Comparison of ENCODE assay signal across 1 cellular context in the genomic region with DNA sequence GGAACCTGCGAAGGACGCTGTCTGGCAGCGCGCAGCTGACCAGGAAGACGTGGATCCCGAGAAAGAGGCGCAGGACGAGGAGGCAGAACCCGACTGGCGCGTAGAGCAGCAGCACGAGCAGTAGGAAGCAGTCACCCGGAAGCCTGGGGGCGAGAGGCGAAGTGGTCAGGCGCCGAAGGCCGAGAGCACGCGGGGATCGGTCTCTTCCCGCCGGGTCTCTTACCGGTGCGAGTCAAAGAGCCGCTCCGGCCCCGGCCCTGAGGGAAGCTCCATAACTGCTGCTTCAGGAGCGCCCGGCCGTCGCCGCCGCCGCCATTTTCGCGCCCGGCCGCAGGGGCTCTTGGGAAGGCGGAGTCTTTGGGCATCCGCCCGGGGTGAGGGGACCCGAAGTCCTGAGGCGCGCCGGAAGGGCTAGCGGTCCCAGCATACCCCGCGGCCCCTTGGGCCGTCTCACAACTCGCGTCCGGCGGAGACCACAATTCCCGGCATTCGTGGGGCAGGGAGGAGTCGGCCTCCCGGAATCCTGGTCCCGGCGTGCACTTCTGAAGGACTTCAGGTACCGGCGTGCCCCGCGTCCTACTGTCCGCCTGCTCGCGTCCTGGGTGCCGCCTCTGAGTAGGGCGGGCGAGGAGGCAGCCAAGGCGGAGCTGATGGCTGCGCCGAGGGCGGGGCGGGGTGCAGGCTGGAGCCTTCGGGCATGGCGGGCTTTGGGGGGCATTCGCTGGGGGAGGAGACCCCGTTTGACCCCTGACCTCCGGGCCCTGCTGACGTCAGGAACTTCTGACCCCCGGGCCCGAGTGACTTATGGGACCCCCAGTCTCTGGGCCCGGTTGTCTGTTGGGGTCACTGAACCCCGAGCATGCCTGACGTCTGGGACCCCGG.
TF ChIP-seq lines count a peak whose summit lies in the region.

TSS of gene AUP1 (minus strand) at position 350 of the 882 bp plus-strand sequence. CDS start at position 273, 77 bp downstream.
TSS of gene HTRA2 (plus strand) at position 577 of the 882 bp plus-strand sequence. CDS start at position 651, 74 bp downstream.

TF ChIP-seq in H1, 55 proteins besides CTCF, POLR2A, EP300 and RAD21 (continues in another document):
- TF ChIP-seq KDM5A (IDR thresholded peaks at IDR 0.05; ENCODE audit: low read length) (peak; percentile 91), POLR2AphosphoS5 (IDR thresholded peaks at IDR 0.05; ENCODE audit: low read depth, low read length) (peak; percentile 30; the same call in 1 of the 2 replicates), HDAC6 (IDR thresholded peaks at IDR 0.05; ENCODE audit: low read depth, low read length) (no peak), HDAC2 (IDR thresholded peaks at IDR 0.05; ENCODE audit: borderline replicate concordance in 1 of 2, low read depth in 2 of 2, low read length in 2 of 2) (peak in 1 of 2 experiments; percentile 37; a peak in 1 of 4 replicates), NANOG (IDR thresholded peaks at IDR 0.05; ENCODE audit: insufficient read depth, low read depth, low read length, poor library complexity, severe bottlenecking) (peak; percentile 3), TAF7 (optimal IDR thresholded peaks at IDR 0.05; ENCODE audit: borderline replicate concordance, low read depth, low read length) (peak; percentile 82), JUN (IDR thresholded peaks at IDR 0.05; ENCODE audit: low read depth, low read length) (no peak), CBX5 (IDR thresholded peaks at IDR 0.05; ENCODE audit: low read depth, low read length) (no peak), RBBP5 (IDR thresholded peaks at IDR 0.05; ENCODE audit: borderline replicate concordance, low read depth, low read length) (peak; percentile 88; the same call in 1 of the 2 replicates), ATF3 (IDR thresholded peaks at IDR 0.05; ENCODE audit: insufficient read depth, low read depth, low read length) (peak; percentile 58), EGR1 (IDR thresholded peaks at IDR 0.05; ENCODE audit: borderline replicate concordance, low read depth, low read length) (no peak), FOSL1 (IDR thresholded peaks at IDR 0.05; ENCODE audit: insufficient read depth, low read depth, low read length) (no peak), CHD2 (IDR thresholded peaks at IDR 0.05; ENCODE audit: low read length) (peak; percentile 67), MAFK (IDR thresholded peaks at IDR 0.05; ENCODE audit: low read depth, low read length) (no peak), ASH2L (IDR thresholded peaks at IDR 0.05; ENCODE audit: low read length) (peak; percentile 60), SIN3A (conservative IDR thresholded peaks at IDR 0.05 in 1 of 2, IDR thresholded peaks at IDR 0.05 in 1 of 2; ENCODE audit: low read depth in 1 of 2, low read length in 2 of 2) (peak; percentile 41 to 59; a peak in 1 of 4 replicates), EZH2 (IDR thresholded peaks at IDR 0.05; ENCODE audit: low read depth, low read length, severe bottlenecking) (no peak), SIRT6 (IDR thresholded peaks at IDR 0.05; ENCODE audit: low read length) (no peak), MAX (IDR thresholded peaks at IDR 0.05) (peak; percentile 21), CREB1 (IDR thresholded peaks at IDR 0.05) (peak; percentile 76), NRF1 (IDR thresholded peaks at IDR 0.05; ENCODE audit: low read depth, low read length) (no peak), BACH1 (IDR thresholded peaks at IDR 0.05; ENCODE audit: low read length) (0 out of 2 replicates have a peak, but pooled peaks have one; percentile 1), GTF2F1 (IDR thresholded peaks at IDR 0.05; ENCODE audit: borderline replicate concordance, low read depth, low read length) (no peak; the same call in 1 of the 2 replicates), POU5F1 (IDR thresholded peaks at IDR 0.05; ENCODE audit: low read depth, low read length) (no peak), TEAD4 (IDR thresholded peaks at IDR 0.05; ENCODE audit: low read depth, low read length) (peak; percentile 74), GABPA (IDR thresholded peaks at IDR 0.05; ENCODE audit: borderline replicate concordance, insufficient read depth, low read length) (peak; percentile 86), BCL11A (IDR thresholded peaks at IDR 0.05; ENCODE audit: low read depth in 2 of 2, low read length in 2 of 2) (no peak), BRCA1 (IDR thresholded peaks at IDR 0.05; ENCODE audit: low read depth, low read length) (no peak; the same call in 1 of the 2 replicates), TCF12 (IDR thresholded peaks at IDR 0.05; ENCODE audit: low read depth, low read length) (no peak), CEBPB (IDR thresholded peaks at IDR 0.05; ENCODE audit: low read depth, low read length) (no peak), SAP30 (IDR thresholded peaks at IDR 0.05; ENCODE audit: insufficient read depth, insufficient replicate concordance, low read length) (peak; percentile 88), RXRA (IDR thresholded peaks at IDR 0.05; ENCODE audit: insufficient read depth, low read depth, low read length) (no peak), ZNF274 (IDR thresholded peaks at IDR 0.05; ENCODE audit: borderline replicate concordance, extremely low read depth, low read length) (no peak), SP4 (IDR thresholded peaks at IDR 0.05; ENCODE audit: low read length) (no peak), SIX5 (IDR thresholded peaks at IDR 0.05; ENCODE audit: low read depth, low read length) (peak; percentile 85), CHD1 (IDR thresholded peaks at IDR 0.05; ENCODE audit: low read depth, low read length) (no peak), SRF (IDR thresholded peaks at IDR 0.05; ENCODE audit: low read depth, low read length) (no peak), SUZ12 (IDR thresholded peaks at IDR 0.05; ENCODE audit: low read length) (no peak), KDM1A (IDR thresholded peaks at IDR 0.05; ENCODE audit: borderline replicate concordance, low read length) (no peak), JUND (IDR thresholded peaks at IDR 0.05; ENCODE audit: low read length) (no peak), SP1 (IDR thresholded peaks at IDR 0.05; ENCODE audit: low read depth, low read length) (no peak; the same call in 1 of the 2 replicates), YY1 (IDR thresholded peaks at IDR 0.05; ENCODE audit: low read depth, low read length) (peak; percentile 98), CTBP2 (IDR thresholded peaks at IDR 0.05; ENCODE audit: borderline replicate concordance, insufficient read depth, insufficient read length, low read length) (no peak), TAF1 (IDR thresholded peaks at IDR 0.05; ENCODE audit: low read depth, low read length) (peak; percentile 96), KDM4A (IDR thresholded peaks at IDR 0.05; ENCODE audit: low read depth, low read length, severe bottlenecking) (peak; percentile 88), RNF2 (IDR thresholded peaks at IDR 0.05; ENCODE audit: borderline replicate concordance, low read depth, low read length, missing control alignments, poor library complexity, severe bottlenecking) (no peak), TBP (IDR thresholded peaks at IDR 0.05; ENCODE audit: low read depth, low read length) (peak; percentile 70; the same call in 1 of the 2 replicates), PHF8 (conservative IDR thresholded peaks at IDR 0.05; ENCODE audit: low read depth, low read length) (peak; percentile 99), RFX5 (IDR thresholded peaks at IDR 0.05; ENCODE audit: borderline replicate concordance, low read depth, low read length) (no peak)
- TF ChIP-seq, protein P1, sequence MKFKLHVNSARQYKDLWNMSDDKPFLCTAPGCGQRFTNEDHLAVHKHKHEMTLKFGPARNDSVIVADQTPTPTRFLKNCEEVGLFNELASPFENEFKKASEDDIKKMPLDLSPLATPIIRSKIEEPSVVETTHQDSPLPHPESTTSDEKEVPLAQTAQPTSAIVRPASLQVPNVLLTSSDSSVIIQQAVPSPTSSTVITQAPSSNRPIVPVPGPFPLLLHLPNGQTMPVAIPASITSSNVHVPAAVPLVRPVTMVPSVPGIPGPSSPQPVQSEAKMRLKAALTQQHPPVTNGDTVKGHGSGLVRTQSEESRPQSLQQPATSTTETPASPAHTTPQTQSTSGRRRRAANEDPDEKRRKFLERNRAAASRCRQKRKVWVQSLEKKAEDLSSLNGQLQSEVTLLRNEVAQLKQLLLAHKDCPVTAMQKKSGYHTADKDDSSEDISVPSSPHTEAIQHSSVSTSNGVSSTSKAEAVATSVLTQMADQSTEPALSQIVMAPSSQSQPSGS (IDR thresholded peaks at IDR 0.05; ENCODE audit: low read length): no peak
- TF ChIP-seq, protein P2, sequence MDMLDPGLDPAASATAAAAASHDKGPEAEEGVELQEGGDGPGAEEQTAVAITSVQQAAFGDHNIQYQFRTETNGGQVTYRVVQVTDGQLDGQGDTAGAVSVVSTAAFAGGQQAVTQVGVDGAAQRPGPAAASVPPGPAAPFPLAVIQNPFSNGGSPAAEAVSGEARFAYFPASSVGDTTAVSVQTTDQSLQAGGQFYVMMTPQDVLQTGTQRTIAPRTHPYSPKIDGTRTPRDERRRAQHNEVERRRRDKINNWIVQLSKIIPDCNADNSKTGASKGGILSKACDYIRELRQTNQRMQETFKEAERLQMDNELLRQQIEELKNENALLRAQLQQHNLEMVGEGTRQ (IDR thresholded peaks at IDR 0.05; ENCODE audit: low read length): no peak
- TF ChIP-seq, protein P3, sequence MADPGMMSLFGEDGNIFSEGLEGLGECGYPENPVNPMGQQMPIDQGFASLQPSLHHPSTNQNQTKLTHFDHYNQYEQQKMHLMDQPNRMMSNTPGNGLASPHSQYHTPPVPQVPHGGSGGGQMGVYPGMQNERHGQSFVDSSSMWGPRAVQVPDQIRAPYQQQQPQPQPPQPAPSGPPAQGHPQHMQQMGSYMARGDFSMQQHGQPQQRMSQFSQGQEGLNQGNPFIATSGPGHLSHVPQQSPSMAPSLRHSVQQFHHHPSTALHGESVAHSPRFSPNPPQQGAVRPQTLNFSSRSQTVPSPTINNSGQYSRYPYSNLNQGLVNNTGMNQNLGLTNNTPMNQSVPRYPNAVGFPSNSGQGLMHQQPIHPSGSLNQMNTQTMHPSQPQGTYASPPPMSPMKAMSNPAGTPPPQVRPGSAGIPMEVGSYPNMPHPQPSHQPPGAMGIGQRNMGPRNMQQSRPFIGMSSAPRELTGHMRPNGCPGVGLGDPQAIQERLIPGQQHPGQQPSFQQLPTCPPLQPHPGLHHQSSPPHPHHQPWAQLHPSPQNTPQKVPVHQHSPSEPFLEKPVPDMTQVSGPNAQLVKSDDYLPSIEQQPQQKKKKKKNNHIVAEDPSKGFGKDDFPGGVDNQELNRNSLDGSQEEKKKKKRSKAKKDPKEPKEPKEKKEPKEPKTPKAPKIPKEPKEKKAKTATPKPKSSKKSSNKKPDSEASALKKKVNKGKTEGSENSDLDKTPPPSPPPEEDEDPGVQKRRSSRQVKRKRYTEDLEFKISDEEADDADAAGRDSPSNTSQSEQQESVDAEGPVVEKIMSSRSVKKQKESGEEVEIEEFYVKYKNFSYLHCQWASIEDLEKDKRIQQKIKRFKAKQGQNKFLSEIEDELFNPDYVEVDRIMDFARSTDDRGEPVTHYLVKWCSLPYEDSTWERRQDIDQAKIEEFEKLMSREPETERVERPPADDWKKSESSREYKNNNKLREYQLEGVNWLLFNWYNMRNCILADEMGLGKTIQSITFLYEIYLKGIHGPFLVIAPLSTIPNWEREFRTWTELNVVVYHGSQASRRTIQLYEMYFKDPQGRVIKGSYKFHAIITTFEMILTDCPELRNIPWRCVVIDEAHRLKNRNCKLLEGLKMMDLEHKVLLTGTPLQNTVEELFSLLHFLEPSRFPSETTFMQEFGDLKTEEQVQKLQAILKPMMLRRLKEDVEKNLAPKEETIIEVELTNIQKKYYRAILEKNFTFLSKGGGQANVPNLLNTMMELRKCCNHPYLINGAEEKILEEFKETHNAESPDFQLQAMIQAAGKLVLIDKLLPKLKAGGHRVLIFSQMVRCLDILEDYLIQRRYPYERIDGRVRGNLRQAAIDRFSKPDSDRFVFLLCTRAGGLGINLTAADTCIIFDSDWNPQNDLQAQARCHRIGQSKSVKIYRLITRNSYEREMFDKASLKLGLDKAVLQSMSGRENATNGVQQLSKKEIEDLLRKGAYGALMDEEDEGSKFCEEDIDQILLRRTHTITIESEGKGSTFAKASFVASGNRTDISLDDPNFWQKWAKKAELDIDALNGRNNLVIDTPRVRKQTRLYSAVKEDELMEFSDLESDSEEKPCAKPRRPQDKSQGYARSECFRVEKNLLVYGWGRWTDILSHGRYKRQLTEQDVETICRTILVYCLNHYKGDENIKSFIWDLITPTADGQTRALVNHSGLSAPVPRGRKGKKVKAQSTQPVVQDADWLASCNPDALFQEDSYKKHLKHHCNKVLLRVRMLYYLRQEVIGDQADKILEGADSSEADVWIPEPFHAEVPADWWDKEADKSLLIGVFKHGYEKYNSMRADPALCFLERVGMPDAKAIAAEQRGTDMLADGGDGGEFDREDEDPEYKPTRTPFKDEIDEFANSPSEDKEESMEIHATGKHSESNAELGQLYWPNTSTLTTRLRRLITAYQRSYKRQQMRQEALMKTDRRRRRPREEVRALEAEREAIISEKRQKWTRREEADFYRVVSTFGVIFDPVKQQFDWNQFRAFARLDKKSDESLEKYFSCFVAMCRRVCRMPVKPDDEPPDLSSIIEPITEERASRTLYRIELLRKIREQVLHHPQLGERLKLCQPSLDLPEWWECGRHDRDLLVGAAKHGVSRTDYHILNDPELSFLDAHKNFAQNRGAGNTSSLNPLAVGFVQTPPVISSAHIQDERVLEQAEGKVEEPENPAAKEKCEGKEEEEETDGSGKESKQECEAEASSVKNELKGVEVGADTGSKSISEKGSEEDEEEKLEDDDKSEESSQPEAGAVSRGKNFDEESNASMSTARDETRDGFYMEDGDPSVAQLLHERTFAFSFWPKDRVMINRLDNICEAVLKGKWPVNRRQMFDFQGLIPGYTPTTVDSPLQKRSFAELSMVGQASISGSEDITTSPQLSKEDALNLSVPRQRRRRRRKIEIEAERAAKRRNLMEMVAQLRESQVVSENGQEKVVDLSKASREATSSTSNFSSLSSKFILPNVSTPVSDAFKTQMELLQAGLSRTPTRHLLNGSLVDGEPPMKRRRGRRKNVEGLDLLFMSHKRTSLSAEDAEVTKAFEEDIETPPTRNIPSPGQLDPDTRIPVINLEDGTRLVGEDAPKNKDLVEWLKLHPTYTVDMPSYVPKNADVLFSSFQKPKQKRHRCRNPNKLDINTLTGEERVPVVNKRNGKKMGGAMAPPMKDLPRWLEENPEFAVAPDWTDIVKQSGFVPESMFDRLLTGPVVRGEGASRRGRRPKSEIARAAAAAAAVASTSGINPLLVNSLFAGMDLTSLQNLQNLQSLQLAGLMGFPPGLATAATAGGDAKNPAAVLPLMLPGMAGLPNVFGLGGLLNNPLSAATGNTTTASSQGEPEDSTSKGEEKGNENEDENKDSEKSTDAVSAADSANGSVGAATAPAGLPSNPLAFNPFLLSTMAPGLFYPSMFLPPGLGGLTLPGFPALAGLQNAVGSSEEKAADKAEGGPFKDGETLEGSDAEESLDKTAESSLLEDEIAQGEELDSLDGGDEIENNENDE (IDR thresholded peaks at IDR 0.05; ENCODE audit: insufficient replicate concordance, low read length): no peak
- TF ChIP-seq, protein P4, sequence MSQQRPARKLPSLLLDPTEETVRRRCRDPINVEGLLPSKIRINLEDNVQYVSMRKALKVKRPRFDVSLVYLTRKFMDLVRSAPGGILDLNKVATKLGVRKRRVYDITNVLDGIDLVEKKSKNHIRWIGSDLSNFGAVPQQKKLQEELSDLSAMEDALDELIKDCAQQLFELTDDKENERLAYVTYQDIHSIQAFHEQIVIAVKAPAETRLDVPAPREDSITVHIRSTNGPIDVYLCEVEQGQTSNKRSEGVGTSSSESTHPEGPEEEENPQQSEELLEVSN (IDR thresholded peaks at IDR 0.05): no peak
